In genomic region chr1:64877151-64877550, GRCh38 we compare ENCODE assay signal across 21 cellular contexts.
DNase-seq lines count a peak whose midpoint lies in the region; ATAC-seq, FAIRE-seq and TF ChIP-seq lines count a peak whose summit lies in the region.
"Had no signal": no experiment of that assay in that cellular context is flagged by ENCODE, and none has a peak within 500 bp of the region (broad histone marks: within the 10 kb centered on the region; RNA-seq: fewer than 3 reads in every experiment).

No MANE protein-coding gene starts in this region.

- POLR2A ChIA-PET in activated CD8-positive, alpha-beta T cell treated with anti-CD3 and anti-CD28 coated beads, Interleukin-2, amount 10 ng/mL, durations not matched to agents 7 days and 5 days (lab: Charles Lee): interaction anchor here (0.7 to 1.4 kb wide), 3 partner anchors 85 to 89 kb away, joined by 4 to 5 read pairs (median 4); partner anchors contain the start of gene JAK1
- POLR2A ChIA-PET in endothelial cell of umbilical vein (lab: Charles Lee): no interaction called here

- peak overlapping the region; percentile 48 for H3K4me3 Mint-ChIP-seq in activated CD8-positive, alpha-beta T cell treated with anti-CD3 and anti-CD28 coated beads, Interleukin-2, amount 10 ng/mL, durations not matched to agents 7 days and 5 days
- H3K4me3 Mint-ChIP-seq: dendritic cell treated with granulocyte-macrophage colony-stimulating factor and Interleukin-4, amounts not matched to agents 40 ng/mL and 50 ng/mL, for 4 days; memory B cell had no signal

- H3K4me2 ChIP-seq in DND-41 (ENCODE audit: insufficient read depth, low read length) (no peak overlapping the region), endothelial cell of umbilical vein (ENCODE audit: insufficient read depth, low read length) (no peak overlapping the region)
- H3K4me2 ChIP-seq: BLaER1 treated with 17β-estradiol and CSF1 and Interleukin-3, amounts not matched to agents 10 nM and 100 nM had no signal

- TF ChIP-seq EP300 in stomach (IDR thresholded peaks at IDR 0.05): no peak

- H3K9ac ChIP-seq in DND-41 (ENCODE audit: low read depth, low read length) (no peak overlapping the region), endothelial cell of umbilical vein (replicated peaks; ENCODE audit: extremely low read depth, insufficient read depth, low read length) (no peak overlapping the region)
- H3K9ac ChIP-seq: BLaER1 treated with 17β-estradiol and CSF1 and Interleukin-3, amounts not matched to agents 10 nM and 100 nM had no signal

- TF ChIP-seq CTCF in DND-41 (IDR thresholded peaks at IDR 0.05; ENCODE audit: borderline replicate concordance, extremely low read depth, low read length, poor library complexity, severe bottlenecking) (no peak), endothelial cell of umbilical vein (IDR thresholded peaks at IDR 0.05; ENCODE audit: extremely low read depth in 1 of 2, insufficient read depth in 1 of 2, low read depth in 1 of 2, low read length in 2 of 2) (no peak), stomach (IDR thresholded peaks at IDR 0.05) (no peak)

- CTCF ChIA-PET in activated CD8-positive, alpha-beta T cell treated with anti-CD3 and anti-CD28 coated beads, Interleukin-2, amount 10 ng/mL, durations not matched to agents 7 days and 5 days (lab: Charles Lee): interaction anchor here (0.7 to 2.1 kb wide), 8 partner anchors 9 to 198 kb away, joined by 3 to 7 read pairs (median 4); no protein-coding TSS in a partner anchor
- CTCF ChIA-PET in endothelial cell of umbilical vein (lab: Charles Lee): interaction anchor here (0.8 to 1.5 kb wide), 2 partner anchors 14 to 16 kb away, joined by 3 to 4 read pairs; no protein-coding TSS in a partner anchor

- H3K27ac Mint-ChIP-seq in activated CD8-positive, alpha-beta T cell treated with anti-CD3 and anti-CD28 coated beads, Interleukin-2, amount 10 ng/mL, durations not matched to agents 7 days and 5 days: peak overlapping the region; percentile 87
- H3K27ac Mint-ChIP-seq: dendritic cell treated with granulocyte-macrophage colony-stimulating factor and Interleukin-4, amounts not matched to agents 40 ng/mL and 50 ng/mL, for 4 days had no signal

- TF ChIP-seq POLR2A in endothelial cell of umbilical vein (IDR thresholded peaks at IDR 0.05; ENCODE audit: low read depth, low read length): no peak
- TF ChIP-seq POLR2A in stomach (IDR thresholded peaks at IDR 0.05): no peak

- H3K36me3 ChIP-seq in DND-41 (ENCODE audit: insufficient read depth, low read length) (peaks cover 69% of the 10 kb centered on the region), endothelial cell of umbilical vein (ENCODE audit: control insufficient read depth in 2 of 2, extremely low read depth in 1 of 2, insufficient read depth in 2 of 2, low read length in 2 of 2) (peaks cover 7 to 21% of the 10 kb centered on the region in 2 experiments), stomach (peaks cover 18 to 93% (median 84%) of the 10 kb centered on the region in 4 donors)

- 86 to 91% (median 88%) methylated on average over 2 of the region's 2 CpGs for WGBS in stomach, 5 donors

- no peaks in the 10 kb centered on the region for H3K27me3 ChIP-seq in DND-41 (ENCODE audit: insufficient read depth, low read length, poor library complexity)
- H3K27me3 ChIP-seq in endothelial cell of umbilical vein (ENCODE audit: control insufficient read depth in 2 of 2, insufficient read depth in 2 of 2, low read length in 2 of 2): no peaks in the 10 kb centered on the region
- H3K27me3 ChIP-seq in stomach: no peaks in the 10 kb centered on the region
- H3K27me3 ChIP-seq: BLaER1 treated with 17β-estradiol and CSF1 and Interleukin-3, amounts not matched to agents 10 nM and 100 nM; esophagus muscularis mucosa; right atrium auricular region; tibial artery had no signal

- peaks cover 74% of the 10 kb centered on the region for H3K36me3 Mint-ChIP-seq in activated CD8-positive, alpha-beta T cell treated with anti-CD3 and anti-CD28 coated beads, Interleukin-2, amount 10 ng/mL, durations not matched to agents 7 days and 5 days (ENCODE audit: low read depth)

- BruUV-seq in endothelial cell of umbilical vein (replicated peaks; lab: Mats Ljungman, UMichigan): no TSS peak

- H2AFZ ChIP-seq in DND-41 (ENCODE audit: low read depth, low read length) (no peak overlapping the region), endothelial cell of umbilical vein (ENCODE audit: low read depth, low read length) (no peak overlapping the region)

- H3K4me3 ChIP-seq in DND-41 (ENCODE audit: low read depth in 1 of 2, low read length in 2 of 2) (no peak overlapping the region), endothelial cell of umbilical vein (replicated peaks in 1 of 3; ENCODE audit: insufficient read depth in 1 of 3, low read depth in 1 of 3, low read length in 3 of 3) (no peak overlapping the region), stomach (no peak overlapping the region)
- H3K4me3 ChIP-seq: BLaER1 treated with 17β-estradiol and CSF1 and Interleukin-3, amounts not matched to agents 10 nM and 100 nM; esophagus muscularis mucosa; right atrium auricular region; tibial artery had no signal

- dilution Hi-C loops in endothelial cell of umbilical vein (cut with MboI; ENCODE audit: extremely low pct_ligation_motif_present, low sequenced_read_pairs): no loop called here

- H3K4me1 ChIP-seq in DND-41 (ENCODE audit: insufficient read depth, low read length): peaks cover 11% of the 10 kb centered on the region
- peaks cover 55% of the 10 kb centered on the region for H3K4me1 ChIP-seq in endothelial cell of umbilical vein (ENCODE audit: control insufficient read depth, extremely low read depth, insufficient read depth, low read length)
- peaks cover 0 to 8% (median 0%) of the 10 kb centered on the region in 4 donors for H3K4me1 ChIP-seq in stomach
- H3K4me1 ChIP-seq: BLaER1 treated with 17β-estradiol and CSF1 and Interleukin-3, amounts not matched to agents 10 nM and 100 nM; tibial artery had no signal

- peak; percentile 88 for ATAC-seq in DND-41 (ENCODE audit: insufficient read depth, low read depth)
- ATAC-seq in activated CD8-positive, alpha-beta T cell treated with anti-CD3 and anti-CD28 coated beads, Interleukin-2, amount 10 ng/mL, durations not matched to agents 7 days and 5 days: peak; percentile 93
- ATAC-seq in GM21515 (IDR thresholded peaks at IDR 0.05; ENCODE audit: unreplicated experiment): no peak

- no peaks in the 10 kb centered on the region for H3K9me1 ChIP-seq in endothelial cell of umbilical vein (replicated peaks; ENCODE audit: control insufficient read depth, extremely low read depth, insufficient read depth, low read length)

- intact Hi-C loops in endothelial cell of umbilical vein (cut with micrococcal nuclease): loop anchor here (5.0 kb wide), 2 partner anchors 190 to 545 kb away; partner anchors contain the start of genes LEPR and LEPROT
- intact Hi-C loops in stomach (cut with DNase I; ENCODE audit: low total_unique reads): no loop called here

- H3K9me3 Mint-ChIP-seq in activated CD8-positive, alpha-beta T cell treated with anti-CD3 and anti-CD28 coated beads, Interleukin-2, amount 10 ng/mL, durations not matched to agents 7 days and 5 days (ENCODE audit: insufficient read depth): no peaks in the 10 kb centered on the region
- H3K9me3 Mint-ChIP-seq: dendritic cell treated with granulocyte-macrophage colony-stimulating factor and Interleukin-4, amounts not matched to agents 40 ng/mL and 50 ng/mL, for 4 days; memory B cell had no signal

- H3K27ac ChIP-seq in DND-41 (ENCODE audit: low read length): no peak overlapping the region
- H3K27ac ChIP-seq in endothelial cell of umbilical vein (ENCODE audit: insufficient read depth, low read depth, low read length): peak overlapping the region; percentile 98
- H3K27ac ChIP-seq in stomach: no peak overlapping the region
- H3K27ac ChIP-seq: 22Rv1; BLaER1 treated with 17β-estradiol and CSF1 and Interleukin-3, amounts not matched to agents 10 nM and 100 nM; esophagus muscularis mucosa; right atrium auricular region; tibial artery had no signal

- peaks cover 54% of the 10 kb centered on the region for H3K4me1 Mint-ChIP-seq in activated CD8-positive, alpha-beta T cell treated with anti-CD3 and anti-CD28 coated beads, Interleukin-2, amount 10 ng/mL, durations not matched to agents 7 days and 5 days (ENCODE audit: low read depth)

- H3K79me2 ChIP-seq in DND-41 (ENCODE audit: insufficient read depth, low read length) (no peaks in the 10 kb centered on the region), endothelial cell of umbilical vein (ENCODE audit: control insufficient read depth, insufficient read depth, low read length) (peaks cover 17% of the 10 kb centered on the region)

- peak; percentile 17 for DNase-seq in NK-92 treated with Interleukin-12 subunit alpha and Interleukin-12 subunit beta, amount 100 ng/mL, for 24 hours (lab: John Stamatoyannopoulos, UW)
- DNase-seq in NK-92 (lab: John Stamatoyannopoulos, UW; ENCODE audit: unreplicated experiment) (no peak), DND-41 (peak; percentile 27), endothelial cell of umbilical vein (ENCODE audit: low read depth, low spot score) (no peak), SHP77 treated with DMSO at 0.1 percent for 48 hours (lab: John Stamatoyannopoulos, UW) (no peak), stomach (no peak)
- peak; percentile 52 for DNase-seq in activated CD8-positive, alpha-beta T cell treated with anti-CD3 and anti-CD28 coated beads, Interleukin-2, amount 10 ng/mL, durations not matched to agents 7 days and 5 days
- DNase-seq: DMS79 treated with DMSO at 0.1 percent for 48 hours, Karpas-422, NCI-H1436, SHP77, tibial artery had no signal

- H3K9me3 ChIP-seq in DND-41 (ENCODE audit: insufficient read depth, low read length, severe bottlenecking) (no peaks in the 10 kb centered on the region), endothelial cell of umbilical vein (replicated peaks; ENCODE audit: control insufficient read depth, insufficient read depth, low read length) (no peaks in the 10 kb centered on the region), stomach (no peaks in the 10 kb centered on the region)
- H3K9me3 ChIP-seq: BLaER1 treated with 17β-estradiol and CSF1 and Interleukin-3, amounts not matched to agents 10 nM and 100 nM; esophagus muscularis mucosa; right atrium auricular region; tibial artery had no signal

- no peaks in the 10 kb centered on the region for H3K27me3 Mint-ChIP-seq in activated CD8-positive, alpha-beta T cell treated with anti-CD3 and anti-CD28 coated beads, Interleukin-2, amount 10 ng/mL, durations not matched to agents 7 days and 5 days (ENCODE audit: low read depth)
- H3K27me3 Mint-ChIP-seq: dendritic cell treated with granulocyte-macrophage colony-stimulating factor and Interleukin-4, amounts not matched to agents 40 ng/mL and 50 ng/mL, for 4 days; memory B cell had no signal

- H4K20me1 ChIP-seq in DND-41 (ENCODE audit: insufficient read depth, low read length) (peaks cover 16% of the 10 kb centered on the region), endothelial cell of umbilical vein (replicated peaks; ENCODE audit: control insufficient read depth, extremely low read depth, insufficient read depth, low read length) (no peaks in the 10 kb centered on the region)

- FAIRE-seq in endothelial cell of umbilical vein (lab: Jason Lieb, UNC): no peak
- FAIRE-seq: islet of Langerhans, TTC549 had no signal

TF ChIP-seq in endothelial cell of umbilical vein, 7 proteins besides CTCF, POLR2A, EP300 and RAD21 (continues in another document):
- no peak for TF ChIP-seq GATA2 (IDR thresholded peaks at IDR 0.05; ENCODE audit: insufficient read depth, insufficient read length, low read depth, low read length)

Comparison
In these comparisons a context has a peak if more than half of its experiments do, and no peak if none do; other contexts are left out.
1. DNase-seq: peak in NK-92 treated with Interleukin-12 subunit alpha and Interleukin-12 subunit beta, amount 100 ng/mL, for 24 hours (single experiment), DND-41 (single experiment) and activated CD8-positive, alpha-beta T cell treated with anti-CD3 and anti-CD28 coated beads, Interleukin-2, amount 10 ng/mL, durations not matched to agents 7 days and 5 days (single experiment); none in NK-92 (single experiment), endothelial cell of umbilical vein (single experiment), SHP77 treated with DMSO at 0.1 percent for 48 hours (single experiment) and stomach (single experiment).